Comparison of ENCODE assay signal across 1 cellular context in the genomic region with DNA sequence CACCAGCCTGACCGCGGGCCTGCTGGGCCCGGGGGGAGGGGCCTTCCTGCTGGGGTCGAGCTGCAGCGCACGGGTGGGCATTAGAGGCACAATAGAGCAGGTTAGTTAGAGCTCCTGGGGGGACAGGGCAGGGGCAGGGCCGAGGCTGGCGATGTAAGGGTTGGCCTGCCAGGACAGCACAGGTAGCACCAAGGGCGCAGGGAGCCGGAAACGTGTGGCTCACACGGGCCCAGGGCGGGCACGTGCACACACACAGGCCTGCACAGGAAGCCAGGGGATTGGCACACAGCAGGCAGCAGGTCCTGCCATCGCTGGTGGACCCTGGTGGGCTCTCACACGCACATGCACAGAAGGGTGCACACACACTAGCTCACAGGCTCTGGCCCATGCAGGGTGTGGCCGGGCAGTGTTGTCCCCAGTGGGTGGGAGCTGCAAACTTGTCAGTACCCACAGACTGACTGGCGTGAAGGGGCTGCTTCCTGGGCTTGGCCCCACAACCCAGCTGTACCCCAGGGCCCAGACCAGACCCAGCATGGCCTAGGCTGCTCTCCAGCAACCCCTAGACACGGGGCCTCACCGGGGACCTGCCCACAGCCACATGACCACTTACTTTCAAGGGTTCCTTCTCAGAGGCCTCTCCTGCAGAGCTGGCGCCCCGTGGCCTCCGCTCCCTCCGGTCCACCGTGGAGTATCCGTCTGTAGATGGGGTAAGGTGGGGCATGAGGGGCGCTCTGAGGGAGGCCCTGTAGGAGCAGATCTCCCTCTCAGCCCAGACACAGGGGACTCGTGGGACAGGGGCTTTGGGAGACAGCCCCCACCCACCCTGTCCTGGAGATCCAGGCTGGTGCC.
A peak's percentile ranks its signal among the peaks of the same experiment; 100 is the strongest.
TF ChIP-seq lines count a peak whose summit lies in the region.

No MANE protein-coding gene starts in this region.

TF ChIP-seq in K562, 482 proteins besides CTCF, POLR2A, EP300 and RAD21 (continued from another document and continues in another):
- TF ChIP-seq, protein P1, sequence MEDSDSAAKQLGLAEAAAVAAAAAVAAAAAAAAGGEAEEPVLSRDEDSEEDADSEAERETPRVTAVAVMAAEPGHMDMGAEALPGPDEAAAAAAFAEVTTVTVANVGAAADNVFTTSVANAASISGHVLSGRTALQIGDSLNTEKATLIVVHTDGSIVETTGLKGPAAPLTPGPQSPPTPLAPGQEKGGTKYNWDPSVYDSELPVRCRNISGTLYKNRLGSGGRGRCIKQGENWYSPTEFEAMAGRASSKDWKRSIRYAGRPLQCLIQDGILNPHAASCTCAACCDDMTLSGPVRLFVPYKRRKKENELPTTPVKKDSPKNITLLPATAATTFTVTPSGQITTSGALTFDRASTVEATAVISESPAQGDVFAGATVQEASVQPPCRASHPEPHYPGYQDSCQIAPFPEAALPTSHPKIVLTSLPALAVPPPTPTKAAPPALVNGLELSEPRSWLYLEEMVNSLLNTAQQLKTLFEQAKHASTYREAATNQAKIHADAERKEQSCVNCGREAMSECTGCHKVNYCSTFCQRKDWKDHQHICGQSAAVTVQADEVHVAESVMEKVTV (CRISPR knock-in tag; IDR thresholded peaks at IDR 0.05), result no peak
- TF ChIP-seq, protein P2, sequence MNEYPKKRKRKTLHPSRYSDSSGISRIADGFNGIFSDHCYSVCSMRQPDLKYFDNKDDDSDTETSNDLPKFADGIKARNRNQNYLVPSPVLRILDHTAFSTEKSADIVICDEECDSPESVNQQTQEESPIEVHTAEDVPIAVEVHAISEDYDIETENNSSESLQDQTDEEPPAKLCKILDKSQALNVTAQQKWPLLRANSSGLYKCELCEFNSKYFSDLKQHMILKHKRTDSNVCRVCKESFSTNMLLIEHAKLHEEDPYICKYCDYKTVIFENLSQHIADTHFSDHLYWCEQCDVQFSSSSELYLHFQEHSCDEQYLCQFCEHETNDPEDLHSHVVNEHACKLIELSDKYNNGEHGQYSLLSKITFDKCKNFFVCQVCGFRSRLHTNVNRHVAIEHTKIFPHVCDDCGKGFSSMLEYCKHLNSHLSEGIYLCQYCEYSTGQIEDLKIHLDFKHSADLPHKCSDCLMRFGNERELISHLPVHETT (CRISPR knock-in tag; conservative IDR thresholded peaks at IDR 0.05 in 1 of 2, IDR thresholded peaks at IDR 0.05 in 1 of 2), result no peak
- TF ChIP-seq KAT7 (CRISPR knock-in tag; IDR thresholded peaks at IDR 0.05; ENCODE audit: borderline replicate concordance) (no peak), CAMTA2 (CRISPR knock-in tag; conservative IDR thresholded peaks at IDR 0.05) (peak; percentile 94), ZNF699 (CRISPR knock-in tag; IDR thresholded peaks at IDR 0.05; ENCODE audit: insufficient replicate concordance) (no peak), SETDB1 (IDR thresholded peaks at IDR 0.05; ENCODE audit: low read length) (peak; percentile 58), KLF16 (IDR thresholded peaks at IDR 0.05) (no peak), ZNF583 (CRISPR knock-in tag; IDR thresholded peaks at IDR 0.05) (0 out of 2 replicates have a peak, but pooled peaks have one; percentile 69), HIVEP1 (CRISPR knock-in tag; IDR thresholded peaks at IDR 0.05) (no peak), PTBP1 (IDR thresholded peaks at IDR 0.05; ENCODE audit: low read depth, low read length) (0 out of 2 replicates have a peak, but pooled peaks have one; percentile 7), HOXB6 (CRISPR knock-in tag; IDR thresholded peaks at IDR 0.05; ENCODE audit: borderline replicate concordance) (no peak), NR2C1 (IDR thresholded peaks at IDR 0.05) (no peak), NR2C1 (tag; IDR thresholded peaks at IDR 0.05) (no peak), SMARCB1 (IDR thresholded peaks at IDR 0.05; ENCODE audit: insufficient read length, low read depth) (no peak), HDAC1 (IDR thresholded peaks at IDR 0.05) (no peak), MAZ (CRISPR knock-in tag; conservative IDR thresholded peaks at IDR 0.05 in 1 of 2, IDR thresholded peaks at IDR 0.05 in 1 of 2) (no peak; a peak in 1 of 4 replicates), JUND (IDR thresholded peaks at IDR 0.05; ENCODE audit: borderline replicate concordance, low read depth, low read length) (no peak), JUND (tag; IDR thresholded peaks at IDR 0.05; ENCODE audit: borderline replicate concordance, low read depth, low read length) (no peak), ZNF696 (CRISPR knock-in tag; conservative IDR thresholded peaks at IDR 0.05) (no peak), SIX5 (IDR thresholded peaks at IDR 0.05; ENCODE audit: borderline replicate concordance in 1 of 2, insufficient read depth in 1 of 2, low read depth in 1 of 2, low read length in 2 of 2) (no peak), CHD1 (IDR thresholded peaks at IDR 0.05; ENCODE audit: low read length) (peak; percentile 47), U2AF2 (optimal IDR thresholded peaks at IDR 0.05; ENCODE audit: low read depth, low read length) (no peak), ZBTB17 (CRISPR knock-in tag; IDR thresholded peaks at IDR 0.05) (peak; percentile 62; the same call in 1 of the 2 replicates), ZNF274 (IDR thresholded peaks at IDR 0.05; ENCODE audit: borderline replicate concordance, low read depth, low read length) (no peak)
- TF ChIP-seq, protein P3, sequence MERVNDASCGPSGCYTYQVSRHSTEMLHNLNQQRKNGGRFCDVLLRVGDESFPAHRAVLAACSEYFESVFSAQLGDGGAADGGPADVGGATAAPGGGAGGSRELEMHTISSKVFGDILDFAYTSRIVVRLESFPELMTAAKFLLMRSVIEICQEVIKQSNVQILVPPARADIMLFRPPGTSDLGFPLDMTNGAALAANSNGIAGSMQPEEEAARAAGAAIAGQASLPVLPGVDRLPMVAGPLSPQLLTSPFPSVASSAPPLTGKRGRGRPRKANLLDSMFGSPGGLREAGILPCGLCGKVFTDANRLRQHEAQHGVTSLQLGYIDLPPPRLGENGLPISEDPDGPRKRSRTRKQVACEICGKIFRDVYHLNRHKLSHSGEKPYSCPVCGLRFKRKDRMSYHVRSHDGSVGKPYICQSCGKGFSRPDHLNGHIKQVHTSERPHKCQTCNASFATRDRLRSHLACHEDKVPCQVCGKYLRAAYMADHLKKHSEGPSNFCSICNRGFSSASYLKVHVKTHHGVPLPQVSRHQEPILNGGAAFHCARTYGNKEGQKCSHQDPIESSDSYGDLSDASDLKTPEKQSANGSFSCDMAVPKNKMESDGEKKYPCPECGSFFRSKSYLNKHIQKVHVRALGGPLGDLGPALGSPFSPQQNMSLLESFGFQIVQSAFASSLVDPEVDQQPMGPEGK (CRISPR knock-in tag; IDR thresholded peaks at IDR 0.05; ENCODE audit: borderline replicate concordance), result 0 out of 2 replicates have a peak, but pooled peaks have one; percentile 13
- TF ChIP-seq, protein P4, sequence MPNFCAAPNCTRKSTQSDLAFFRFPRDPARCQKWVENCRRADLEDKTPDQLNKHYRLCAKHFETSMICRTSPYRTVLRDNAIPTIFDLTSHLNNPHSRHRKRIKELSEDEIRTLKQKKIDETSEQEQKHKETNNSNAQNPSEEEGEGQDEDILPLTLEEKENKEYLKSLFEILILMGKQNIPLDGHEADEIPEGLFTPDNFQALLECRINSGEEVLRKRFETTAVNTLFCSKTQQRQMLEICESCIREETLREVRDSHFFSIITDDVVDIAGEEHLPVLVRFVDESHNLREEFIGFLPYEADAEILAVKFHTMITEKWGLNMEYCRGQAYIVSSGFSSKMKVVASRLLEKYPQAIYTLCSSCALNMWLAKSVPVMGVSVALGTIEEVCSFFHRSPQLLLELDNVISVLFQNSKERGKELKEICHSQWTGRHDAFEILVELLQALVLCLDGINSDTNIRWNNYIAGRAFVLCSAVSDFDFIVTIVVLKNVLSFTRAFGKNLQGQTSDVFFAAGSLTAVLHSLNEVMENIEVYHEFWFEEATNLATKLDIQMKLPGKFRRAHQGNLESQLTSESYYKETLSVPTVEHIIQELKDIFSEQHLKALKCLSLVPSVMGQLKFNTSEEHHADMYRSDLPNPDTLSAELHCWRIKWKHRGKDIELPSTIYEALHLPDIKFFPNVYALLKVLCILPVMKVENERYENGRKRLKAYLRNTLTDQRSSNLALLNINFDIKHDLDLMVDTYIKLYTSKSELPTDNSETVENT (CRISPR knock-in tag; IDR thresholded peaks at IDR 0.05), result 0 out of 2 replicates have a peak, but pooled peaks have one; percentile 6
- TF ChIP-seq, protein P5, sequence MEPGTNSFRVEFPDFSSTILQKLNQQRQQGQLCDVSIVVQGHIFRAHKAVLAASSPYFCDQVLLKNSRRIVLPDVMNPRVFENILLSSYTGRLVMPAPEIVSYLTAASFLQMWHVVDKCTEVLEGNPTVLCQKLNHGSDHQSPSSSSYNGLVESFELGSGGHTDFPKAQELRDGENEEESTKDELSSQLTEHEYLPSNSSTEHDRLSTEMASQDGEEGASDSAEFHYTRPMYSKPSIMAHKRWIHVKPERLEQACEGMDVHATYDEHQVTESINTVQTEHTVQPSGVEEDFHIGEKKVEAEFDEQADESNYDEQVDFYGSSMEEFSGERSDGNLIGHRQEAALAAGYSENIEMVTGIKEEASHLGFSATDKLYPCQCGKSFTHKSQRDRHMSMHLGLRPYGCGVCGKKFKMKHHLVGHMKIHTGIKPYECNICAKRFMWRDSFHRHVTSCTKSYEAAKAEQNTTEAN (CRISPR knock-in tag; IDR thresholded peaks at IDR 0.05), result no peak
- TF ChIP-seq, protein P6, sequence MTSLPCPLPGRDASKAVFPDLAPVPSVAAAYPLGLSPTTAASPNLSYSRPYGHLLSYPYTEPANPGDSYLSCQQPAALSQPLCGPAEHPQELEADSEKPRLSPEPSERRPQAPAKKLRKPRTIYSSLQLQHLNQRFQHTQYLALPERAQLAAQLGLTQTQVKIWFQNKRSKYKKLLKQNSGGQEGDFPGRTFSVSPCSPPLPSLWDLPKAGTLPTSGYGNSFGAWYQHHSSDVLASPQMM (CRISPR knock-in tag; IDR thresholded peaks at IDR 0.05), result no peak
- TF ChIP-seq, protein P7, sequence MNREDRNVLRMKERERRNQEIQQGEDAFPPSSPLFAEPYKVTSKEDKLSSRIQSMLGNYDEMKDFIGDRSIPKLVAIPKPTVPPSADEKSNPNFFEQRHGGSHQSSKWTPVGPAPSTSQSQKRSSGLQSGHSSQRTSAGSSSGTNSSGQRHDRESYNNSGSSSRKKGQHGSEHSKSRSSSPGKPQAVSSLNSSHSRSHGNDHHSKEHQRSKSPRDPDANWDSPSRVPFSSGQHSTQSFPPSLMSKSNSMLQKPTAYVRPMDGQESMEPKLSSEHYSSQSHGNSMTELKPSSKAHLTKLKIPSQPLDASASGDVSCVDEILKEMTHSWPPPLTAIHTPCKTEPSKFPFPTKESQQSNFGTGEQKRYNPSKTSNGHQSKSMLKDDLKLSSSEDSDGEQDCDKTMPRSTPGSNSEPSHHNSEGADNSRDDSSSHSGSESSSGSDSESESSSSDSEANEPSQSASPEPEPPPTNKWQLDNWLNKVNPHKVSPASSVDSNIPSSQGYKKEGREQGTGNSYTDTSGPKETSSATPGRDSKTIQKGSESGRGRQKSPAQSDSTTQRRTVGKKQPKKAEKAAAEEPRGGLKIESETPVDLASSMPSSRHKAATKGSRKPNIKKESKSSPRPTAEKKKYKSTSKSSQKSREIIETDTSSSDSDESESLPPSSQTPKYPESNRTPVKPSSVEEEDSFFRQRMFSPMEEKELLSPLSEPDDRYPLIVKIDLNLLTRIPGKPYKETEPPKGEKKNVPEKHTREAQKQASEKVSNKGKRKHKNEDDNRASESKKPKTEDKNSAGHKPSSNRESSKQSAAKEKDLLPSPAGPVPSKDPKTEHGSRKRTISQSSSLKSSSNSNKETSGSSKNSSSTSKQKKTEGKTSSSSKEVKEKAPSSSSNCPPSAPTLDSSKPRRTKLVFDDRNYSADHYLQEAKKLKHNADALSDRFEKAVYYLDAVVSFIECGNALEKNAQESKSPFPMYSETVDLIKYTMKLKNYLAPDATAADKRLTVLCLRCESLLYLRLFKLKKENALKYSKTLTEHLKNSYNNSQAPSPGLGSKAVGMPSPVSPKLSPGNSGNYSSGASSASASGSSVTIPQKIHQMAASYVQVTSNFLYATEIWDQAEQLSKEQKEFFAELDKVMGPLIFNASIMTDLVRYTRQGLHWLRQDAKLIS (CRISPR knock-in tag; IDR thresholded peaks at IDR 0.05), result no peak
- TF ChIP-seq, protein P8, sequence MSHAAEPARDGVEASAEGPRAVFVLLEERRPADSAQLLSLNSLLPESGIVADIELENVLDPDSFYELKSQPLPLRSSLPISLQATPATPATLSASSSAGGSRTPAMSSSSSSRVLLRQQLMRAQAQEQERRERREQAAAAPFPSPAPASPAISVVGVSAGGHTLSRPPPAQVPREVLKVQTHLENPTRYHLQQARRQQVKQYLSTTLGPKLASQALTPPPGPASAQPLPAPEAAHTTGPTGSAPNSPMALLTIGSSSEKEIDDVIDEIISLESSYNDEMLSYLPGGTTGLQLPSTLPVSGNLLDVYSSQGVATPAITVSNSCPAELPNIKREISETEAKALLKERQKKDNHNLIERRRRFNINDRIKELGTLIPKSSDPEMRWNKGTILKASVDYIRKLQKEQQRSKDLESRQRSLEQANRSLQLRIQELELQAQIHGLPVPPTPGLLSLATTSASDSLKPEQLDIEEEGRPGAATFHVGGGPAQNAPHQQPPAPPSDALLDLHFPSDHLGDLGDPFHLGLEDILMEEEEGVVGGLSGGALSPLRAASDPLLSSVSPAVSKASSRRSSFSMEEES (CRISPR knock-in tag; IDR thresholded peaks at IDR 0.05), result 0 out of 2 replicates have a peak, but pooled peaks have one; percentile 1
- TF ChIP-seq, protein P9, sequence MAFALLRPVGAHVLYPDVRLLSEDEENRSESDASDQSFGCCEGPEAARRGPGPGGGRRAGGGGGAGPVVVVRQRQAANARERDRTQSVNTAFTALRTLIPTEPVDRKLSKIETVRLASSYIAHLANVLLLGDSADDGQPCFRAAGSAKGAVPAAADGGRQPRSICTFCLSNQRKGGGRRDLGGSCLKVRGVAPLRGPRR (CRISPR knock-in tag; IDR thresholded peaks at IDR 0.05), result no peak
- TF ChIP-seq, protein P10, sequence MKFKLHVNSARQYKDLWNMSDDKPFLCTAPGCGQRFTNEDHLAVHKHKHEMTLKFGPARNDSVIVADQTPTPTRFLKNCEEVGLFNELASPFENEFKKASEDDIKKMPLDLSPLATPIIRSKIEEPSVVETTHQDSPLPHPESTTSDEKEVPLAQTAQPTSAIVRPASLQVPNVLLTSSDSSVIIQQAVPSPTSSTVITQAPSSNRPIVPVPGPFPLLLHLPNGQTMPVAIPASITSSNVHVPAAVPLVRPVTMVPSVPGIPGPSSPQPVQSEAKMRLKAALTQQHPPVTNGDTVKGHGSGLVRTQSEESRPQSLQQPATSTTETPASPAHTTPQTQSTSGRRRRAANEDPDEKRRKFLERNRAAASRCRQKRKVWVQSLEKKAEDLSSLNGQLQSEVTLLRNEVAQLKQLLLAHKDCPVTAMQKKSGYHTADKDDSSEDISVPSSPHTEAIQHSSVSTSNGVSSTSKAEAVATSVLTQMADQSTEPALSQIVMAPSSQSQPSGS (CRISPR knock-in tag; IDR thresholded peaks at IDR 0.05), result no peak
- TF ChIP-seq, protein P11, sequence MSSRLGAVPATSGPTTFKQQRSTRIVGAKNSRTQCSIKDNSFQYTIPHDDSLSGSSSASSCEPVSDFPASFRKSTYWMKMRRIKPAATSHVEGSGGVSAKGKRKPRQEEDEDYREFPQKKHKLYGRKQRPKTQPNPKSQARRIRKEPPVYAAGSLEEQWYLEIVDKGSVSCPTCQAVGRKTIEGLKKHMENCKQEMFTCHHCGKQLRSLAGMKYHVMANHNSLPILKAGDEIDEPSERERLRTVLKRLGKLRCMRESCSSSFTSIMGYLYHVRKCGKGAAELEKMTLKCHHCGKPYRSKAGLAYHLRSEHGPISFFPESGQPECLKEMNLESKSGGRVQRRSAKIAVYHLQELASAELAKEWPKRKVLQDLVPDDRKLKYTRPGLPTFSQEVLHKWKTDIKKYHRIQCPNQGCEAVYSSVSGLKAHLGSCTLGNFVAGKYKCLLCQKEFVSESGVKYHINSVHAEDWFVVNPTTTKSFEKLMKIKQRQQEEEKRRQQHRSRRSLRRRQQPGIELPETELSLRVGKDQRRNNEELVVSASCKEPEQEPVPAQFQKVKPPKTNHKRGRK (tag; IDR thresholded peaks at IDR 0.05), result no peak
